Comparison of ENCODE assay signal across 23 cellular contexts in genomic region chr1:3204725-3205124, GRCh38.
"Had no signal": no experiment of that assay in that cellular context is flagged by ENCODE, and none has a peak within 500 bp of the region (broad histone marks: within the 10 kb centered on the region; RNA-seq: fewer than 3 reads in every experiment).

No MANE protein-coding gene starts in this region.

- H3K4me3 Mint-ChIP-seq: natural killer cell, type B pancreatic cell had no signal

- H3K9me3 ChIP-seq: body of pancreas, colonic mucosa, lower lobe of right lung, right atrium auricular region had no signal

- H3K4me2 ChIP-seq: hepatocyte had no signal

- H3K4me1 Mint-ChIP-seq: natural killer cell had no signal

- H3K36me3 ChIP-seq: colonic mucosa, lower lobe of right lung, right atrium auricular region had no signal

- H3K4me3 ChIP-seq: body of pancreas, colonic mucosa, hepatocyte, lower lobe of right lung, right atrium auricular region had no signal

- H3K36me3 Mint-ChIP-seq: activated naive CD4-positive, alpha-beta T cell treated with anti-CD3 and anti-CD28 coated beads, Interleukin-2, amount 50 U/mL, for 72 hours; natural killer cell; type B pancreatic cell had no signal

- H3K27ac Mint-ChIP-seq: activated naive CD4-positive, alpha-beta T cell treated with anti-CD3 and anti-CD28 coated beads, Interleukin-2, amount 50 U/mL, for 72 hours; natural killer cell; type B pancreatic cell had no signal

- H2AFZ ChIP-seq: hepatocyte had no signal

- ATAC-seq: activated naive CD4-positive, alpha-beta T cell treated with anti-CD3 and anti-CD28 coated beads, Interleukin-2, amount 50 U/mL, for 72 hours; body of pancreas; foreskin keratinocyte; lower lobe of right lung; natural killer cell; SK-N-SH treated with all-trans-retinoic acid at 6 μM for 48 hours; stimulated activated naive CD8-positive, alpha-beta T cell treated with anti-CD3 and anti-CD28 coated beads, Interleukin-15, Interleukin-2, amounts not matched to agents 100 U/mL and 50 U/mL, for 24 hours had no signal

- DNase-seq: activated CD4-positive, alpha-beta T cell treated with anti-CD3 and anti-CD28 coated beads for 1 hour; activated CD8-positive, alpha-beta memory T cell treated with anti-CD3 and anti-CD28 coated beads for 24 hours; activated CD8-positive, alpha-beta memory T cell treated with anti-CD3 and anti-CD28 coated beads, Interleukin-2, amount 50 U/mL, for 48 hours; activated effector memory CD4-positive, alpha-beta T cell treated with anti-CD3 and anti-CD28 coated beads, Interleukin-2, amount 50 U/mL, for 16 hours; activated T-cell treated with anti-CD3 and anti-CD28 coated beads, Interleukin-2, amount 50 U/mL, for 48 hours; amniotic stem cell; body of pancreas; caudate nucleus; colonic mucosa; foreskin keratinocyte; islet precursor cell; lower lobe of right lung; natural killer cell; nucleus accumbens; posterior cingulate gyrus; stimulated activated CD4-positive, alpha-beta T cell treated with anti-CD3 and anti-CD28 coated beads, Interleukin-2, amount 100 ng/mL, for 24 hours; stimulated activated naive CD8-positive, alpha-beta T cell treated with anti-CD3 and anti-CD28 coated beads, Interleukin-15, Interleukin-2, amounts not matched to agents 100 U/mL and 50 U/mL, for 24 hours had no signal

- H3K4me1 ChIP-seq: colonic mucosa, foreskin keratinocyte, lower lobe of right lung, right atrium auricular region had no signal

- H3K27ac ChIP-seq: colonic mucosa, foreskin keratinocyte, hepatocyte, lower lobe of right lung, right atrium auricular region, VCaP had no signal

- H3K27me3 ChIP-seq: body of pancreas, colonic mucosa, foreskin keratinocyte, hepatocyte, right atrium auricular region had no signal

- H3K9me3 Mint-ChIP-seq: activated naive CD4-positive, alpha-beta T cell treated with anti-CD3 and anti-CD28 coated beads, Interleukin-2, amount 50 U/mL, for 72 hours; natural killer cell; type B pancreatic cell had no signal
